19 cellular contexts compared by ENCODE assay signal in genomic region chr11:80838153-80838552, GRCh38.
DNase-seq lines count a peak whose midpoint lies in the region; ATAC-seq, FAIRE-seq and TF ChIP-seq lines count a peak whose summit lies in the region.
"Had no signal": no experiment of that assay in that cellular context is flagged by ENCODE, and none has a peak within 500 bp of the region (broad histone marks: within the 10 kb centered on the region; RNA-seq: fewer than 3 reads in every experiment).

No MANE protein-coding gene starts in this region.

- no peaks in the 10 kb centered on the region for H3K9me2 ChIP-seq in GM23338 (ENCODE audit: insufficient read depth)

- H3K4me1 Mint-ChIP-seq in GM23338, result peaks cover 3% of the 10 kb centered on the region; the same call in 2 of the 3 replicates
- no peaks in the 10 kb centered on the region for H3K4me1 Mint-ChIP-seq in activated CD4-positive, alpha-beta memory T cell treated with anti-CD3 and anti-CD28 coated beads, Interleukin-2, amount 10 ng/mL, durations not matched to agents 7 days and 5 days

- H3K27me3 Mint-ChIP-seq in GM23338 (ENCODE audit: insufficient read depth, low read depth, poor library complexity), result no peaks in the 10 kb centered on the region
- H3K27me3 Mint-ChIP-seq in activated CD4-positive, alpha-beta memory T cell treated with anti-CD3 and anti-CD28 coated beads, Interleukin-2, amount 10 ng/mL, durations not matched to agents 7 days and 5 days, result no peaks in the 10 kb centered on the region

- H2AFZ ChIP-seq in GM23338, result peak overlapping the region; percentile 29; the same call in 1 of the 2 replicates

- no peaks in the 10 kb centered on the region for H3K79me2 ChIP-seq in GM23338 (replicated peaks; ENCODE audit: insufficient read depth)

- no peaks in the 10 kb centered on the region for H3K4me1 ChIP-seq in GM23338 (ENCODE audit: insufficient read depth)
- H3K4me1 ChIP-seq: body of pancreas, esophagus squamous epithelium, left lung, spleen had no signal

- no peak overlapping the region for H3K27ac Mint-ChIP-seq in GM23338
- H3K27ac Mint-ChIP-seq in activated CD4-positive, alpha-beta memory T cell treated with anti-CD3 and anti-CD28 coated beads, Interleukin-2, amount 10 ng/mL, durations not matched to agents 7 days and 5 days, result no peak overlapping the region

- POLR2A ChIA-PET in activated CD4-positive, alpha-beta memory T cell treated with anti-CD3 and anti-CD28 coated beads, Interleukin-2, amount 10 ng/mL, durations not matched to agents 7 days and 5 days (lab: Charles Lee), result no interaction called here

- ATAC-seq in GM18502 (IDR thresholded peaks at IDR 0.05; ENCODE audit: poor library complexity, unreplicated experiment), result peak; percentile 79
- ATAC-seq in GM19351 (IDR thresholded peaks at IDR 0.05; ENCODE audit: unreplicated experiment), result peak; percentile 79
- no peak for ATAC-seq in GM23338
- ATAC-seq in HG03196 (IDR thresholded peaks at IDR 0.05; ENCODE audit: unreplicated experiment), result peak; percentile 84
- ATAC-seq: body of pancreas, left lung had no signal

- H3K4me3 ChIP-seq in GM23338, result no peak overlapping the region
- H3K4me3 ChIP-seq: body of pancreas, esophagus squamous epithelium, left lung, spleen had no signal

- H3K4me3 Mint-ChIP-seq in GM23338, result no peak overlapping the region
- H3K4me3 Mint-ChIP-seq in activated CD4-positive, alpha-beta memory T cell treated with anti-CD3 and anti-CD28 coated beads, Interleukin-2, amount 10 ng/mL, durations not matched to agents 7 days and 5 days, result no peak overlapping the region

- no peaks in the 10 kb centered on the region for H3K36me3 Mint-ChIP-seq in GM23338 (ENCODE audit: low read depth)
- no peaks in the 10 kb centered on the region for H3K36me3 Mint-ChIP-seq in activated CD4-positive, alpha-beta memory T cell treated with anti-CD3 and anti-CD28 coated beads, Interleukin-2, amount 10 ng/mL, durations not matched to agents 7 days and 5 days (ENCODE audit: low read depth)

- TF ChIP-seq POLR2A in GM12892 (IDR thresholded peaks at IDR 0.05; ENCODE audit: low read depth, low read length), result no peak

- no peak for FAIRE-seq in GM12892 (lab: Jason Lieb, UNC)

- DNase-seq in GM23338 (ENCODE audit: low spot score) (no peak), head of caudate nucleus (no peak), NCI-H2029 treated with DMSO at 0.1 percent for 48 hours (lab: John Stamatoyannopoulos, UW) (no peak), GM12892 (ENCODE audit: insufficient read length) (no peak)
- DNase-seq in activated CD4-positive, alpha-beta memory T cell treated with anti-CD3 and anti-CD28 coated beads, Interleukin-2, amount 10 ng/mL, durations not matched to agents 7 days and 5 days, result no peak
- DNase-seq: body of pancreas, esophagus squamous epithelium, GF-D8, hypothalamus, left lung, MM.1S, NCI-H2029, NCI-H69, spleen, SW 1271, WERI-Rb-1 had no signal

- no peaks in the 10 kb centered on the region for H3K27me3 ChIP-seq in GM23338 (ENCODE audit: insufficient read depth)
- H3K27me3 ChIP-seq: body of pancreas, esophagus squamous epithelium, left lung, spleen had no signal

- H3K4me2 ChIP-seq in GM23338, result no peak overlapping the region

- CTCF ChIA-PET in activated CD4-positive, alpha-beta memory T cell treated with anti-CD3 and anti-CD28 coated beads, Interleukin-2, amount 10 ng/mL, durations not matched to agents 7 days and 5 days (lab: Charles Lee), result no interaction called here

- H4K20me1 ChIP-seq in GM23338 (replicated peaks; ENCODE audit: insufficient read depth), result no peaks in the 10 kb centered on the region

- H3K9me3 Mint-ChIP-seq in GM23338, result no peaks in the 10 kb centered on the region
- H3K9me3 Mint-ChIP-seq in activated CD4-positive, alpha-beta memory T cell treated with anti-CD3 and anti-CD28 coated beads, Interleukin-2, amount 10 ng/mL, durations not matched to agents 7 days and 5 days, result no peaks in the 10 kb centered on the region

- no peaks in the 10 kb centered on the region for H3F3A ChIP-seq in GM23338 (replicated peaks; ENCODE audit: low read depth)

- TF ChIP-seq CTCF in GM23338 (conservative IDR thresholded peaks at IDR 0.05; ENCODE audit: low read depth in 2 of 2), result no peak

- H3K36me3 ChIP-seq in GM23338 (ENCODE audit: insufficient read depth), result no peaks in the 10 kb centered on the region
- H3K36me3 ChIP-seq: esophagus squamous epithelium, left lung, spleen, WERI-Rb-1 had no signal

- intact Hi-C loops in head of caudate nucleus (cut with DNase I), result no loop called here

- H3K27ac ChIP-seq in GM23338 (ENCODE audit: low read depth), result no peak overlapping the region
- H3K27ac ChIP-seq: body of pancreas, esophagus squamous epithelium, left lung, spleen, WERI-Rb-1 had no signal

TF ChIP-seq in GM23338, 12 proteins besides CTCF, POLR2A, EP300 and RAD21 (continues in another document):
- TF ChIP-seq CREB1 (CRISPR knock-in tag; IDR thresholded peaks at IDR 0.05; ENCODE audit: low read depth) (no peak), REST (IDR thresholded peaks at IDR 0.05; ENCODE audit: unreplicated experiment) (no peak), ZNF114 (CRISPR knock-in tag; IDR thresholded peaks at IDR 0.05) (no peak), EZH2 (IDR thresholded peaks at IDR 0.05; ENCODE audit: low read depth, unreplicated experiment) (no peak)
